8 cellular contexts compared by ENCODE assay signal in the genomic region with DNA sequence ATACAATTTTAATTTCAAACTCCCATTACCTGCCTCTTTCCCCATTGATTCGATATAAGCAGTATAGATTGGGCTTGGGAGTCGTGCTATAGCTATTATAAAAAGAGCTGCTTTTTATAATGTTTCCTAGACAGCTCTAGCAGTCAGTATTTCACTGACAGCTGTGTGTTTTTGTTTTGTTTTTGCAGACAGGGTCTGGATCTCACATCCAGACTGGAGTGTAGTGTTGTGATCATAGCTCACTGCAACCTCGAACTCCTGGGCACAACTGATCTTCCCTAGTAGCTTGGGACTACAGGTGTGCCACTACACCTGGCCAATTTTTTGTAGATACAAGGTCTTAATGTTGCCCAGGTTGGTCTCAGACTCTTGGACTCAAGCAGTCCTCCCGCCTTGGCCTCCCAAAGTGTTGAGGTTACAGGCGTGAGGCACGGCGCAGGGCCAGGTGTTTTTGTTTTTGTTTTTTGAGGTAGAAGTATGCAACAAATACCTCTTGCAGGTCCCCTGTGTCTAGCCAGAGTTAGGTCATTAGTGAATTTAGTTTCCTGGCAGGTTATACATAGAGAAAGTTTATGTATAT. TPM values are rescaled to one million over a fixed set of nuclear protein-coding genes. Genes with fewer than 3 reads are reported as not detected.
DNase-seq lines count a peak whose midpoint lies in the region; ATAC-seq and TF ChIP-seq lines count a peak whose summit lies in the region.

No MANE protein-coding gene starts in this region.

- H3K4me3 ChIP-seq in kidney epithelial cell (ENCODE audit: low read depth, low read length): peak overlapping the region; percentile 78
- peak overlapping the region; percentile 55 for H3K4me3 ChIP-seq in thymus (ENCODE audit: low read length)

- no peak for TF ChIP-seq CTCF in kidney epithelial cell (IDR thresholded peaks at IDR 0.05; ENCODE audit: insufficient read depth, low read length, poor library complexity, severe bottlenecking)

- H3K27ac Mint-ChIP-seq in activated naive CD8-positive, alpha-beta T cell: peak overlapping the region; percentile 99

- H3K4me3 Mint-ChIP-seq in activated T-cell treated with anti-CD3 and anti-CD28 coated beads, Interleukin-2, amount 50 U/mL, for 4 hours: peak overlapping the region; percentile 99
- H3K4me3 Mint-ChIP-seq in activated naive CD8-positive, alpha-beta T cell: peak overlapping the region; percentile 99

- H3K4me1 ChIP-seq in thymus (ENCODE audit: control insufficient read depth, insufficient read depth, low read length): peaks cover 12% of the 10 kb centered on the region

- H3K27me3 Mint-ChIP-seq in activated T-cell treated with anti-CD3 and anti-CD28 coated beads, Interleukin-2, amount 50 U/mL, for 4 hours (ENCODE audit: low read depth): no peaks in the 10 kb centered on the region
- H3K27me3 Mint-ChIP-seq in activated naive CD8-positive, alpha-beta T cell: no peaks in the 10 kb centered on the region

- H3K27me3 ChIP-seq in kidney epithelial cell (ENCODE audit: control insufficient read depth, insufficient read depth, low read length) (no peaks in the 10 kb centered on the region), thymus (ENCODE audit: control insufficient read depth, insufficient read depth) (no peaks in the 10 kb centered on the region)

- no peak for DNase-seq in activated T-cell treated with anti-CD3 and anti-CD28 coated beads, Interleukin-2, amount 50 U/mL, for 4 hours
- DNase-seq in activated T-cell treated with anti-CD3 and anti-CD28 coated beads for 4 hours (no peak), kidney epithelial cell (ENCODE audit: low read depth) (no peak), glomerular visceral epithelial cell (ENCODE audit: extremely low spot score) (no peak)
- no peak for DNase-seq in NK-92 treated with Interleukin-12 subunit alpha and Interleukin-12 subunit beta, amount 100 ng/mL, for 24 hours (lab: John Stamatoyannopoulos, UW)

- ATAC-seq in activated T-cell treated with anti-CD3 and anti-CD28 coated beads, Interleukin-2, amount 50 U/mL, for 4 hours: no peak
- ATAC-seq in HG02870 (IDR thresholded peaks at IDR 0.05; ENCODE audit: unreplicated experiment): no peak

- no peaks in the 10 kb centered on the region for H3K36me3 ChIP-seq in kidney epithelial cell (ENCODE audit: control insufficient read depth, insufficient read depth, low read length)
- H3K36me3 ChIP-seq in thymus (ENCODE audit: control insufficient read depth, insufficient read depth): peaks cover 3% of the 10 kb centered on the region

- H3K9me3 Mint-ChIP-seq in activated T-cell treated with anti-CD3 and anti-CD28 coated beads, Interleukin-2, amount 50 U/mL, for 4 hours: no peaks in the 10 kb centered on the region
- H3K9me3 Mint-ChIP-seq in activated naive CD8-positive, alpha-beta T cell (ENCODE audit: low read depth): no peaks in the 10 kb centered on the region

- no peak overlapping the region for H3K27ac ChIP-seq in thymus (ENCODE audit: low read depth)

- H3K9me3 ChIP-seq in thymus (ENCODE audit: control insufficient read depth): no peaks in the 10 kb centered on the region

- 47% methylated on average over 7 of the region's 7 CpGs for WGBS in thymus

- peaks cover 2% of the 10 kb centered on the region for H3K36me3 Mint-ChIP-seq in activated T-cell treated with anti-CD3 and anti-CD28 coated beads, Interleukin-2, amount 50 U/mL, for 4 hours (ENCODE audit: insufficient read depth)
- no peaks in the 10 kb centered on the region for H3K36me3 Mint-ChIP-seq in activated naive CD8-positive, alpha-beta T cell

- H3K4me1 Mint-ChIP-seq in activated T-cell treated with anti-CD3 and anti-CD28 coated beads, Interleukin-2, amount 50 U/mL, for 4 hours (ENCODE audit: low read depth): peaks cover 31% of the 10 kb centered on the region
- H3K4me1 Mint-ChIP-seq in activated naive CD8-positive, alpha-beta T cell (ENCODE audit: low read depth): peaks cover 36% of the 10 kb centered on the region

RNA-seq across cellular contexts. Expression of a gene that starts 1.7 kb away (rescaled TPM):
- total RNA-seq in activated T-cell treated with anti-CD3 and anti-CD28 coated beads, Interleukin-2, amount 50 U/mL, for 4 hours: 100 to 1,000 TPM; 243 to 271 (median 268) TPM
- total RNA-seq in kidney epithelial cell: 41.8 and 45.3 TPM in 2 replicates
- polyA plus RNA-seq in thymus: 170 TPM

RNA-seq across cellular contexts. Expression of a gene that starts 35.0 kb away (rescaled TPM):
- 100 to 1,000 TPM; 231 to 243 (median 243) TPM for total RNA-seq in activated T-cell treated with anti-CD3 and anti-CD28 coated beads, Interleukin-2, amount 50 U/mL, for 4 hours
- 137 and 158 TPM in 2 replicates for total RNA-seq in kidney epithelial cell
- polyA plus RNA-seq in thymus: 130 TPM

RNA-seq across cellular contexts. Expression of a gene that starts 38.3 kb away (rescaled TPM):
- total RNA-seq in activated T-cell treated with anti-CD3 and anti-CD28 coated beads, Interleukin-2, amount 50 U/mL, for 4 hours: 1 to 10 TPM; 1.1 to 2.3 (median 1.6) TPM
- total RNA-seq in kidney epithelial cell: 0.33 and 1.3 TPM in 2 replicates
- 3.4 TPM for polyA plus RNA-seq in thymus
